In the genomic region with DNA sequence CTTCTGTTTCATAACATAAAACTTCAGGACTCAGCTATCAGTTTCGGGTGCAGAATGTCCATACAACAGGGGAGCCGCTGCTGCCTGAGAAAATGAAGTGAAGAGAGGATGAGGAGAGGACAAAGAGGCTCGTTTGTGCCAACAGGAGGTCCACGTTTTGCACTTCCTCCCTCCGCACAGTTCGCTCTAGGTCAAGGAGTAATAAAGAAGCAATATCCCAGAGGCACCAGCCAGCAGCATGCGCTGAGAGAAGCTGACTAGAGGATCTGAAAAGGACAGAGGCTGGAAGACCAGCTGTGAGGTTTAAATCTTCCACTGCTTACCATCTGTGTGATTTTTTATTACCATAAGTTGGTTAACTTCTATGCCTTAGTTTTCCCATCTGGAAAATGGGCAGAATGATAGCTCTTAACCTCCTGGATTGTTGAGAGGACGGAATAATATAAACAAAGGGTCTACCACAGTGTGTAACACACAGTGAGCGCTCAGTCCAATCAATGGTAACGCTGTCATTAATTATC, we compare ENCODE assay signal across 8 cellular contexts. TPM values are rescaled to one million over a fixed set of nuclear protein-coding genes. Genes with fewer than 3 reads are reported as not detected.
DNase-seq lines count a peak whose midpoint lies in the region; ATAC-seq and TF ChIP-seq lines count a peak whose summit lies in the region.

No MANE protein-coding gene starts in this region.

- H3K9ac ChIP-seq in skeletal muscle satellite cell (ENCODE audit: low read depth, low read length), result peak overlapping the region; percentile 89

- H3K36me3 ChIP-seq in skeletal muscle satellite cell (ENCODE audit: insufficient read depth, low read length), result peaks cover 7% of the 10 kb centered on the region

- peak; percentile 12 for ATAC-seq in GM21526 (IDR thresholded peaks at IDR 0.05; ENCODE audit: low FRiP score, unreplicated experiment)
- ATAC-seq in GM21576 (IDR thresholded peaks at IDR 0.05; ENCODE audit: unreplicated experiment), result no peak

- no peaks in the 10 kb centered on the region for H3K9me3 ChIP-seq in skeletal muscle satellite cell (replicated peaks; ENCODE audit: low read length)

- DNase-seq in RWPE1 (ENCODE audit: low spot score), result no peak
- DNase-seq in foreskin fibroblast, result no peak
- no peak for DNase-seq in activated CD4-positive, CD25-positive, alpha-beta regulatory T cell (lab: John Stamatoyannopoulos, UW)
- DNase-seq in NCI-H2227 treated with DMSO at 0.1 percent for 48 hours (lab: John Stamatoyannopoulos, UW), result no peak
- DNase-seq in COLO829 (ENCODE audit: low spot score), result no peak

- H3K4me3 ChIP-seq in foreskin fibroblast (ENCODE audit: low read depth in 1 of 2, low read length in 2 of 2) (peak overlapping the region; percentile 65 to 94), skeletal muscle satellite cell (ENCODE audit: low read length) (peak overlapping the region; percentile 85)

- no peaks in the 10 kb centered on the region for H3K27me3 ChIP-seq in skeletal muscle satellite cell (ENCODE audit: control insufficient read depth, insufficient read depth, low read length)

- POLR2A ChIA-PET in RWPE1 (lab: Yijun Ruan, JAX; ENCODE audit: low non-redundant PET), result interaction anchor here (1.0 kb wide), 1 partner anchor 12 kb away, joined by 3 read pairs; no protein-coding TSS in a partner anchor

- peak overlapping the region; percentile 97 for H3K4me2 ChIP-seq in skeletal muscle satellite cell (ENCODE audit: low read length)

- CTCF ChIA-PET in RWPE1 (lab: Yijun Ruan, JAX), result interaction anchor here (0.5 to 1.5 kb wide), 3 partner anchors 12 to 252 kb away, joined by 3 read pairs; no protein-coding TSS in a partner anchor

- no peak for TF ChIP-seq CTCF in RWPE1 (conservative IDR thresholded peaks at IDR 0.05; ENCODE audit: low read depth)
- TF ChIP-seq CTCF in foreskin fibroblast (IDR thresholded peaks at IDR 0.05; ENCODE audit: low read depth, low read length), result no peak

- peaks cover 12% of the 10 kb centered on the region for H3K4me1 ChIP-seq in skeletal muscle satellite cell (ENCODE audit: control insufficient read depth, insufficient read depth, low read length)

- peak overlapping the region; percentile 68 for H3K27ac ChIP-seq in RWPE1

RNA-seq across cellular contexts. Expression of a gene that starts 0.7 kb away (rescaled TPM):
- total RNA-seq in skeletal muscle satellite cell (2012; rRNA removed), result 9.4 and 12.2 TPM in 2 replicates
